In genomic region chr9:87792831-87793288, GRCh38 we compare ENCODE assay signal across 1 cellular context.
TF ChIP-seq lines count a peak whose summit lies in the region.

No MANE protein-coding gene starts in this region.

TF ChIP-seq in K562, 482 proteins besides CTCF, POLR2A, EP300 and RAD21 (continued from another document and continues in another):
- TF ChIP-seq PRDM10 (IDR thresholded peaks at IDR 0.05; ENCODE audit: partially characterized antibody) (no peak), KLF16 (IDR thresholded peaks at IDR 0.05) (peak; percentile 13; the same call in 1 of the 2 replicates), NEUROD1 (IDR thresholded peaks at IDR 0.05; ENCODE audit: borderline replicate concordance, low read depth, low read length, partially characterized antibody) (peak; percentile 57), TBL1XR1 (IDR thresholded peaks at IDR 0.05; ENCODE audit: low read length in 2 of 2) (peak in 1 of 2 experiments; percentile 59; a peak in 2 of 4 replicates), SMC3 (conservative IDR thresholded peaks at IDR 0.05; ENCODE audit: insufficient read depth, low read depth, low read length) (0 out of 2 replicates have a peak, but pooled peaks have one; percentile 9), POLR2AphosphoS2 (IDR thresholded peaks at IDR 0.05; ENCODE audit: low read length) (no peak), RBM22 (IDR thresholded peaks at IDR 0.05; ENCODE audit: low read depth, low read length, poor library complexity, severe bottlenecking) (no peak), SAFB2 (IDR thresholded peaks at IDR 0.05; ENCODE audit: borderline replicate concordance, low read depth, low read length, severe bottlenecking) (no peak), GABPA (tag; conservative IDR thresholded peaks at IDR 0.05; ENCODE audit: low read depth) (0 out of 2 replicates have a peak, but pooled peaks have one; percentile 13), RERE (CRISPR knock-in tag; IDR thresholded peaks at IDR 0.05; ENCODE audit: borderline replicate concordance) (no peak), ZNF263 (CRISPR knock-in tag; IDR thresholded peaks at IDR 0.05; ENCODE audit: borderline replicate concordance) (no peak), TAF9B (IDR thresholded peaks at IDR 0.05; ENCODE audit: partially characterized antibody) (peak; percentile 59), SOX6 (IDR thresholded peaks at IDR 0.05) (peak; percentile 40), CREB3 (tag; conservative IDR thresholded peaks at IDR 0.05; ENCODE audit: low read depth) (no peak; the same call in 1 of the 2 replicates), TFE3 (CRISPR knock-in tag; IDR thresholded peaks at IDR 0.05) (no peak), E2F3 (CRISPR knock-in tag; IDR thresholded peaks at IDR 0.05) (0 out of 2 replicates have a peak, but pooled peaks have one; percentile 6), MECOM (CRISPR knock-in tag; IDR thresholded peaks at IDR 0.05) (no peak; the same call in 1 of the 2 replicates), MAFG (tag; conservative IDR thresholded peaks at IDR 0.05) (no peak), ARID4B (CRISPR knock-in tag; IDR thresholded peaks at IDR 0.05) (0 out of 2 replicates have a peak, but pooled peaks have one; percentile 19), ZBTB1 (CRISPR knock-in tag; IDR thresholded peaks at IDR 0.05; ENCODE audit: borderline replicate concordance, low read depth) (no peak), MAX (CRISPR knock-in tag; IDR thresholded peaks at IDR 0.05) (peak; percentile 92), ATF1 (CRISPR knock-in tag; IDR thresholded peaks at IDR 0.05) (no peak), ATF1 (tag; IDR thresholded peaks at IDR 0.05) (no peak), ZFX (CRISPR knock-in tag; IDR thresholded peaks at IDR 0.05) (peak; percentile 79), RBM34 (IDR thresholded peaks at IDR 0.05; ENCODE audit: borderline replicate concordance, insufficient read depth, low read length) (no peak), POLR2H (tag; IDR thresholded peaks at IDR 0.05; ENCODE audit: low read depth) (peak; percentile 58; the same call in 1 of the 2 replicates), KAT7 (CRISPR knock-in tag; IDR thresholded peaks at IDR 0.05; ENCODE audit: borderline replicate concordance) (no peak), NCOA1 (IDR thresholded peaks at IDR 0.05; ENCODE audit: low read depth) (no peak; the same call in none of the 2 replicates), TSHZ1 (CRISPR knock-in tag; IDR thresholded peaks at IDR 0.05) (no peak), ZNF395 (CRISPR knock-in tag; IDR thresholded peaks at IDR 0.05) (peak; percentile 82), SLC30A9 (CRISPR knock-in tag; IDR thresholded peaks at IDR 0.05) (no peak), POLR2B (IDR thresholded peaks at IDR 0.05; ENCODE audit: low read depth, partially characterized antibody) (no peak), HNRNPL (IDR thresholded peaks at IDR 0.05; ENCODE audit: low read depth, low read length) (0 out of 2 replicates have a peak, but pooled peaks have one; percentile 30), ZNF436 (CRISPR knock-in tag; IDR thresholded peaks at IDR 0.05) (no peak), JUND (IDR thresholded peaks at IDR 0.05; ENCODE audit: borderline replicate concordance, low read depth, low read length) (peak; percentile 99), JUND (tag; IDR thresholded peaks at IDR 0.05; ENCODE audit: borderline replicate concordance, low read depth, low read length) (peak; percentile 98; the same call in 2 of the 3 replicates), CREM (IDR thresholded peaks at IDR 0.05; ENCODE audit: low read depth) (peak; percentile 61), MAZ (CRISPR knock-in tag; conservative IDR thresholded peaks at IDR 0.05 in 1 of 2, IDR thresholded peaks at IDR 0.05 in 1 of 2) (peak; percentile 44 to 47)
